ENCODE assay signal across 9 cellular contexts in genomic region chr22:42646569-42647525, GRCh38. TPM values are rescaled to one million over a fixed set of nuclear protein-coding genes. Genes with fewer than 3 reads are reported as not detected.
DNase-seq lines count a peak whose midpoint lies in the region; ATAC-seq and TF ChIP-seq lines count a peak whose summit lies in the region.
"Had no signal": no experiment of that assay in that cellular context is flagged by ENCODE, and none has a peak within 500 bp of the region (broad histone marks: within the 10 kb centered on the region; RNA-seq: fewer than 3 reads in every experiment).

No MANE protein-coding gene starts in this region.

- peaks cover 35% of the 10 kb centered on the region for H3K4me1 Mint-ChIP-seq in activated naive CD8-positive, alpha-beta T cell (ENCODE audit: low read depth)

- H3K9me3 ChIP-seq in heart left ventricle (no peaks in the 10 kb centered on the region), skeletal muscle satellite cell (replicated peaks; ENCODE audit: low read length) (no peaks in the 10 kb centered on the region)

- peak overlapping the region; percentile 99 for H3K4me2 ChIP-seq in skeletal muscle satellite cell (ENCODE audit: low read length)

- no peak for TF ChIP-seq CTCF in GM12875 (IDR thresholded peaks at IDR 0.05; ENCODE audit: borderline replicate concordance, insufficient read depth, low read depth, low read length)
- no peak for TF ChIP-seq CTCF in heart left ventricle (IDR thresholded peaks at IDR 0.05)

- H3K9me3 Mint-ChIP-seq in activated naive CD8-positive, alpha-beta T cell (ENCODE audit: low read depth), result no peaks in the 10 kb centered on the region

- DNase-seq in heart left ventricle (peak; percentile 79 to 92 (median 84)), GDM1 (lab: John Stamatoyannopoulos, UW) (no peak), activated gamma-delta T cell (lab: John Stamatoyannopoulos, UW) (no peak), KG1 (lab: John Stamatoyannopoulos, UW) (no peak)
- DNase-seq: NCI-H1436 had no signal

- H3K27me3 ChIP-seq in heart left ventricle (no peaks in the 10 kb centered on the region), skeletal muscle satellite cell (ENCODE audit: control insufficient read depth, insufficient read depth, low read length) (no peaks in the 10 kb centered on the region)

- peak overlapping the region; percentile 100 for H3K4me3 Mint-ChIP-seq in activated naive CD8-positive, alpha-beta T cell

- ATAC-seq in heart left ventricle (peak; percentile 53 to 66 (median 61)), GM21737 (IDR thresholded peaks at IDR 0.05; ENCODE audit: unreplicated experiment) (no peak)

- H3K9ac ChIP-seq in skeletal muscle satellite cell (ENCODE audit: low read depth, low read length), result peak overlapping the region; percentile 61

- no peaks in the 10 kb centered on the region for H3K27me3 Mint-ChIP-seq in activated naive CD8-positive, alpha-beta T cell

- peak overlapping the region; percentile 84 to 97 (median 92) for H3K27ac ChIP-seq in heart left ventricle

- intact Hi-C loops in heart left ventricle (cut with DNase I), result loop anchor here in 2 of 10 donors (2.0 to 5.0 kb wide), 3 partner anchors 32 to 210 kb away; partner anchors contain the start of genes POLDIP3 (in 2 of the 2) and ARFGAP3 (in 1 of the 2)

- 14 to 18% (median 15%) methylated on average over 9 to 16 of the region's 16 CpGs for WGBS in heart left ventricle, 4 donors

- no peak overlapping the region for H3K27ac Mint-ChIP-seq in activated naive CD8-positive, alpha-beta T cell

- peak in 1 of 2 donors; percentile 23 for TF ChIP-seq POLR2A in heart left ventricle (IDR thresholded peaks at IDR 0.05)

- H3K36me3 ChIP-seq in heart left ventricle, result no peaks in the 10 kb centered on the region
- no peaks in the 10 kb centered on the region for H3K36me3 ChIP-seq in skeletal muscle satellite cell (ENCODE audit: insufficient read depth, low read length)

- peak overlapping the region; percentile 26 for H3K4me3 ChIP-seq in GM12875 (ENCODE audit: low read depth, low read length)
- peak overlapping the region; percentile 17 to 94 (median 47) for H3K4me3 ChIP-seq in heart left ventricle
- H3K4me3 ChIP-seq in skeletal muscle satellite cell (ENCODE audit: low read length), result peak overlapping the region; percentile 56

- peaks cover 30 to 74% (median 67%) of the 10 kb centered on the region in 12 donors for H3K4me1 ChIP-seq in heart left ventricle
- H3K4me1 ChIP-seq in skeletal muscle satellite cell (ENCODE audit: control insufficient read depth, insufficient read depth, low read length), result peaks cover 59% of the 10 kb centered on the region

- no peaks in the 10 kb centered on the region for H3K36me3 Mint-ChIP-seq in activated naive CD8-positive, alpha-beta T cell

RNA-seq across cellular contexts. Expression of gene CYB5R3, which starts 2.3 kb away (rescaled TPM):
- total RNA-seq in heart left ventricle, result 100 to 1,000 TPM; 223 to 459 (median 305) TPM
- polyA plus RNA-seq in heart left ventricle, result 100 to 1,000 TPM; 135 to 379 TPM
- total RNA-seq in skeletal muscle satellite cell (2012; rRNA removed), result 56.8 and 86.9 TPM in 2 replicates

RNA-seq across cellular contexts. Expression of gene ATP5MGL, which starts 6.4 kb away (rescaled TPM):
- 1 to 10 TPM in 1 of 9 donors, under 1 TPM in 4, not detected in 4; 0.31 to 1.3 (median 0.53) TPM for total RNA-seq in heart left ventricle
- under 1 TPM in 1 of 2 donors, not detected in 1; 0.61 TPM for polyA plus RNA-seq in heart left ventricle
- total RNA-seq in skeletal muscle satellite cell (2012; rRNA removed), result 0.22 and 1.3 TPM in 2 replicates

RNA-seq across cellular contexts. Expression of gene POLDIP3, which starts 32.2 kb away (rescaled TPM):
- total RNA-seq in heart left ventricle, result 10 to 100 TPM; 23.5 to 38.4 (median 29.0) TPM
- 10 to 100 TPM; 13.0 to 42.7 TPM for polyA plus RNA-seq in heart left ventricle
- 20.5 and 21.0 TPM in 2 replicates for total RNA-seq in skeletal muscle satellite cell (2012; rRNA removed)

Comparison
In these comparisons a context has a peak if more than half of its experiments do, and no peak if none do; other contexts are left out.
1. DNase-seq: peak in heart left ventricle (5 of 5); none in GDM1 (single experiment), activated gamma-delta T cell (single experiment) and KG1 (single experiment).
2. Peak in every context shown above with its lines, with median percentiles within 50 percentile points of each other: H3K4me3 ChIP-seq.